9 cellular contexts compared by ENCODE assay signal in the genomic region with DNA sequence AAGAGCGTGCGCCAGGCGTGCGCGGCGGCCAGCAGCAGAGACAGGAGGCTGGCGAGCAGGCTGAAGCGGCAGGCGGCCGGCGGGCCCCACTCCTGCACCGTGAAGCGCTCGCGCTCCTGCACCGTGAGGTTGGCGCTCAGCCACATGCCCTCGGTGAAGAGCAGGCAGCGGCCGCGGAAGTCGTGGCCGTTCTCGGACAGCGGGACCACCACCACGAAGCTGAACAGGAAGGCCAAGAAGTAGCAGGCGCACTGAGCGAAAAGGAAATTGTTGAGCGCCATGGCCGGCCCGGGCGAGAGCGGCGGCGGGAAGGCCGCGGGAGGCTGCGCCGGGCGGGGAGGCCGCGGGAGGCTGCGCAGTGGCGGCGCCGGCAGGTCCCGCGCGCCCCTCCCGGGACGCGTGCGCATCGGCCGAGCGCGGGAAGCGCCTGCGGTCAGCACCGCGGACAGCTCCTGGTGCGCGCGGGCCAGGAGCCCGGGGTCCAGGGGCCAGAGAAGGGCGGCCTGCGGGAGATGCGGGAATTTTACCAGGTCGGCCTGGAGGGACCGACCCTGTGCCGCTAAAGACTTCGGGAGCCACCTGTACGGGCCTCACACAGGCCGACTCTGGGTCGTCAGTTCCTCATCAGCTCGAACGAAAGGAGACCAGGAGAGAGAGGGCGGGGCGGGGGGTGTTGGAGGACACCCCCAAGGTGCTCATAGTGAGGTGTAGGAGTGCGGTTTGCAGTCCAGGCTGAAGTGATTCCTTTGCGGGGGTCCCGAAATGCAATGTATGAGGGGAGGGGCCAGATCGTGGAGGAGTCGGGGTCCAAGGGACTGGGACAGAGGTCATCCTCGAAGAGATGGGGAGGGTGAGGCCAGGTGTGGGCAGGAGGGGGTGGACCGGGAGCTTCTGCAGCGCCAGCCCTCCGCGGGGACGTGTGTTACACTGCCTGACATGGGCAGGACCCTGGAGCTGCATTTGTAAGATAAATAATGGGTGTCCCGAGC. TPM values are rescaled to one million over a fixed set of nuclear protein-coding genes. Genes with fewer than 3 reads are reported as not detected.
A peak's percentile ranks its signal among the peaks of the same experiment; 100 is the strongest.
DNase-seq lines count a peak whose midpoint lies in the region; ATAC-seq and TF ChIP-seq lines count a peak whose summit lies in the region.
"Had no signal": no experiment of that assay in that cellular context is flagged by ENCODE, and none has a peak within 500 bp of the region (broad histone marks: within the 10 kb centered on the region; RNA-seq: fewer than 3 reads in every experiment).

A gene (minus strand): TSS at position 312 of the 989 bp plus-strand sequence. CDS start 31 bp downstream, at position 281.

- H4K5ac ChIP-seq in IMR-90 (ENCODE audit: low read depth, low read length) = no peak within 1 kb of the TSS

- H4K8ac ChIP-seq in IMR-90 (ENCODE audit: low read depth in 2 of 2, low read length in 2 of 2) = no peak within 1 kb of the TSS

- H3K27ac Mint-ChIP-seq in stimulated activated effector memory CD8-positive, alpha-beta T cell treated with anti-CD3 and anti-CD28 coated beads, Interleukin-12 subunit alpha, Interleukin-12 subunit beta, amount 100 ng/mL, for 72 hours = no peak within 1 kb of the TSS

- peak within 1 kb of the TSS; percentile 37; the same call in 1 of the 2 replicates for H3K4me2 ChIP-seq in IMR-90 (ENCODE audit: low read depth, low read length)

- no peak within 1 kb of the TSS for H3K4ac ChIP-seq in IMR-90 (ENCODE audit: low read depth, low read length)

- POLR2A ChIA-PET in IMR-90 (lab: Charles Lee; ENCODE audit: unreplicated experiment) = no interaction called here

- H2AFZ ChIP-seq in ACC112 (ENCODE audit: low read length, unreplicated experiment) = no peak within 1 kb of the TSS
- H2AFZ ChIP-seq in IMR-90 (replicated peaks; ENCODE audit: low read length, poor library complexity) = peak within 1 kb of the TSS; percentile 67

- no peak within 1 kb of the TSS for H2BK120ac ChIP-seq in IMR-90 (ENCODE audit: low read depth, low read length)

- no peak within 1 kb of the TSS for H3K18ac ChIP-seq in IMR-90 (ENCODE audit: low read depth, low read length)

- H3K56ac ChIP-seq in IMR-90 (ENCODE audit: extremely low read depth, insufficient read depth, low read length) = no peak within 1 kb of the TSS

- BruUV-seq in IMR-90 (replicated peaks; lab: Mats Ljungman, UMichigan) = no TSS peak

- H2AK5ac ChIP-seq in IMR-90 (ENCODE audit: low read depth, low read length) = no peak within 1 kb of the TSS

- intact Hi-C loops in IMR-90 (cut with micrococcal nuclease) = no loop called here

- H3K4me1 ChIP-seq in ACC112 (ENCODE audit: control insufficient read depth, insufficient read depth, low read length, unreplicated experiment) (no peaks in the 10 kb centered on the region), IMR-90 (ENCODE audit: control insufficient read depth, insufficient read depth, low read length) (no peaks in the 10 kb centered on the region), liver (ENCODE audit: control insufficient read depth in 4 of 4, insufficient read depth in 4 of 4, low read length in 3 of 4) (peaks cover 0 to 3% (median 0%) of the 10 kb centered on the region in 4 donors)

- 6% methylated on average over 50 of the region's 91 CpGs; no CpG with 5 or more reads in 1 of the 2 experiments for WGBS in IMR-90 (ENCODE audit: extremely low coverage in 2 of 2, insufficient read length in 1 of 2), 2 experiments
- WGBS in liver = 10% methylated on average over 91 of the region's 91 CpGs

- H3K4me1 Mint-ChIP-seq in stimulated activated effector memory CD8-positive, alpha-beta T cell treated with anti-CD3 and anti-CD28 coated beads, Interleukin-12 subunit alpha, Interleukin-12 subunit beta, amount 100 ng/mL, for 72 hours = peaks cover 8% of the 10 kb centered on the region

- no peaks in the 10 kb centered on the region for H3K79me1 ChIP-seq in IMR-90 (ENCODE audit: low read depth in 1 of 2, low read length in 2 of 2)

- H3K36me3 Mint-ChIP-seq in stimulated activated effector memory CD8-positive, alpha-beta T cell treated with anti-CD3 and anti-CD28 coated beads, Interleukin-12 subunit alpha, Interleukin-12 subunit beta, amount 100 ng/mL, for 72 hours = no peaks in the 10 kb centered on the region

- dilution Hi-C loops in IMR-90 (cut with HindIII; ENCODE audit: low sequenced_read_pairs, unreplicated experiment) = no loop called here

- peaks cover 60% of the 10 kb centered on the region for H3K27me3 ChIP-seq in ACC112 (ENCODE audit: insufficient read depth, low read length)
- H3K27me3 ChIP-seq in IMR-90 (ENCODE audit: control insufficient read depth, insufficient read depth, low read length) = peaks cover 19% of the 10 kb centered on the region
- peaks cover 0 to 13% (median 6%) of the 10 kb centered on the region in 4 donors for H3K27me3 ChIP-seq in liver (ENCODE audit: control insufficient read depth in 4 of 4, insufficient read depth in 4 of 4, low read length in 3 of 4)

- H3K4me3 Mint-ChIP-seq in stimulated activated effector memory CD8-positive, alpha-beta T cell treated with anti-CD3 and anti-CD28 coated beads, Interleukin-12 subunit alpha, Interleukin-12 subunit beta, amount 100 ng/mL, for 72 hours = no peak within 1 kb of the TSS

- ATAC-seq in IMR-90 (ENCODE audit: low read depth) (peak; percentile 82), HG03196 (IDR thresholded peaks at IDR 0.05; ENCODE audit: unreplicated experiment) (no peak), GM18520 (IDR thresholded peaks at IDR 0.05; ENCODE audit: unreplicated experiment) (no peak)
- ATAC-seq in stimulated activated effector memory CD8-positive, alpha-beta T cell treated with anti-CD3 and anti-CD28 coated beads, Interleukin-12 subunit alpha, Interleukin-12 subunit beta, amount 100 ng/mL, for 72 hours = no peak

- TF ChIP-seq CTCF in IMR-90 (conservative IDR thresholded peaks at IDR 0.05; ENCODE audit: low read depth, low read length) (no peak), liver (IDR thresholded peaks at IDR 0.05; ENCODE audit: low read depth, low read length, missing input control) (no peak)

- TF ChIP-seq RAD21 in IMR-90 (IDR thresholded peaks at IDR 0.05; ENCODE audit: low read length) = no peak
- no peak for TF ChIP-seq RAD21 in liver (IDR thresholded peaks at IDR 0.05)

- no peaks in the 10 kb centered on the region for H4K20me1 ChIP-seq in IMR-90 (ENCODE audit: insufficient read depth, low read length)

- no peaks in the 10 kb centered on the region for H3K9me3 ChIP-seq in IMR-90 (ENCODE audit: control insufficient read depth, insufficient read depth, low read length)
- H3K9me3 ChIP-seq in liver (ENCODE audit: control insufficient read depth in 4 of 4, low read length in 3 of 4) = no peaks in the 10 kb centered on the region

- CTCF ChIA-PET in IMR-90 (lab: Yijun Ruan, JAX) = no interaction called here

- no peak within 1 kb of the TSS for H3K27ac ChIP-seq in ACC112 (ENCODE audit: low read depth, low read length)
- no peak within 1 kb of the TSS for H3K27ac ChIP-seq in IMR-90 (ENCODE audit: insufficient read depth, low read length)
- H3K27ac ChIP-seq in liver (ENCODE audit: low read depth in 1 of 2, low read length in 2 of 2) = no peak within 1 kb of the TSS

- DNase-seq in IMR-90 (peak; percentile 4), cerebellar cortex (ENCODE audit: low spot score) (peak; percentile 28), GOT3 (lab: John Stamatoyannopoulos, UW) (no peak)
- DNase-seq in stimulated activated effector memory CD8-positive, alpha-beta T cell treated with anti-CD3 and anti-CD28 coated beads, Interleukin-12 subunit alpha, Interleukin-12 subunit beta, amount 100 ng/mL, for 72 hours (ENCODE audit: low spot score in 2 of 2) = no peak

- H3K14ac ChIP-seq in IMR-90 (replicated peaks; ENCODE audit: low read depth, low read length) = no peak within 1 kb of the TSS

- no peaks in the 10 kb centered on the region for H3K36me3 ChIP-seq in ACC112 (ENCODE audit: insufficient read depth, low read length)
- H3K36me3 ChIP-seq in IMR-90 (ENCODE audit: control insufficient read depth, insufficient read depth, low read length) = no peaks in the 10 kb centered on the region
- no peaks in the 10 kb centered on the region for H3K36me3 ChIP-seq in liver (ENCODE audit: control insufficient read depth in 4 of 4, insufficient read depth in 3 of 4, low read depth in 1 of 4, low read length in 3 of 4)

- H3K4me3 ChIP-seq in ACC112 (ENCODE audit: low read depth, low read length) (peak within 1 kb of the TSS; percentile 72), IMR-90 (ENCODE audit: insufficient read depth, low read depth, low read length) (no peak within 1 kb of the TSS), liver (ENCODE audit: low read depth in 1 of 3, low read length in 3 of 3) (peak within 1 kb of the TSS in 1 of 3 donors; percentile 26)

- no peak within 1 kb of the TSS for H2BK5ac ChIP-seq in IMR-90 (ENCODE audit: low read depth, low read length, poor library complexity, severe bottlenecking)

- no peaks in the 10 kb centered on the region for H3K79me2 ChIP-seq in ACC112 (ENCODE audit: control insufficient read depth, insufficient read depth, low read length, unreplicated experiment)

- H2AK9ac ChIP-seq in IMR-90 (replicated peaks; ENCODE audit: low read depth, low read length, poor library complexity) = no peak within 1 kb of the TSS

- H3K9ac ChIP-seq in IMR-90 (ENCODE audit: low read depth, low read length) = no peak within 1 kb of the TSS
- H3K9ac ChIP-seq in liver (ENCODE audit: low read depth in 1 of 2, low read length in 2 of 2) = no peak within 1 kb of the TSS

- H3K9me1 ChIP-seq in IMR-90 (ENCODE audit: insufficient read depth, low read length) = no peaks in the 10 kb centered on the region

- no peak within 1 kb of the TSS for H2BK15ac ChIP-seq in IMR-90 (ENCODE audit: low read depth, low read length)

- no peak within 1 kb of the TSS for H3K23ac ChIP-seq in IMR-90 (ENCODE audit: low read depth, low read length)

- no peak within 1 kb of the TSS for H2BK20ac ChIP-seq in IMR-90 (ENCODE audit: low read depth, low read length)

- in situ Hi-C loops in IMR-90 (cut with MboI; ENCODE audit: low sequenced_read_pairs) = no loop called here

- H3K9me3 Mint-ChIP-seq in stimulated activated effector memory CD8-positive, alpha-beta T cell treated with anti-CD3 and anti-CD28 coated beads, Interleukin-12 subunit alpha, Interleukin-12 subunit beta, amount 100 ng/mL, for 72 hours = no peaks in the 10 kb centered on the region

- TF ChIP-seq POLR2A in IMR-90 (IDR thresholded peaks at IDR 0.05; ENCODE audit: low read depth, low read length) = no peak

- H4K91ac ChIP-seq in IMR-90 (ENCODE audit: insufficient read depth, low read depth, low read length) = no peak within 1 kb of the TSS

TF ChIP-seq in IMR-90, 13 proteins besides CTCF, POLR2A, EP300 and RAD21 (continues in another document):
- TF ChIP-seq MXI1 (IDR thresholded peaks at IDR 0.05; ENCODE audit: borderline replicate concordance, low read depth, low read length) = no peak

TF ChIP-seq in liver, 16 proteins besides CTCF, POLR2A, EP300 and RAD21 (continues in another document):
- TF ChIP-seq GABPA (IDR thresholded peaks at IDR 0.05 in 1 of 2, conservative IDR thresholded peaks at IDR 0.05 in 1 of 2) = no peak
- no peak for TF ChIP-seq EGR1 (IDR thresholded peaks at IDR 0.05; ENCODE audit: low read depth in 2 of 2)

RNA-seq across cellular contexts. Expression of the gene that starts here (rescaled TPM):
- not detected in 2 replicates for total RNA-seq in IMR-90 (2012; rRNA removed)
- not detected in 2 replicates for polyA plus RNA-seq in IMR-90 (2012; rRNA removed)
- polyA plus RNA-seq in IMR-90 (2012; cell fraction: cytosol; rRNA removed) = 0.12 TPM in 1 of 2 replicates, not detected in the other
- polyA plus RNA-seq in IMR-90 (2012; cell fraction: nucleus; rRNA removed; ENCODE audit: low replicate concordance) = 0.04 and 0.05 TPM in 2 replicates
- under 1 TPM in 1 of 2 donors, not detected in 1; 0.37 TPM for total RNA-seq in liver
- polyA plus RNA-seq in liver = under 1 TPM in 1 of 2 donors, not detected in 1; 0.12 TPM
- total RNA-seq: bronchial epithelial cell had no signal

Comparison
In these comparisons a context has a peak if more than half of its experiments do, and no peak if none do; other contexts are left out.
1. Peak in DNase-seq, ATAC-seq and H3K4me2 ChIP-seq in IMR-90; RNA of the gene not detected or under 1 TPM.